ENCODE assay signal across 16 cellular contexts in the genomic region with DNA sequence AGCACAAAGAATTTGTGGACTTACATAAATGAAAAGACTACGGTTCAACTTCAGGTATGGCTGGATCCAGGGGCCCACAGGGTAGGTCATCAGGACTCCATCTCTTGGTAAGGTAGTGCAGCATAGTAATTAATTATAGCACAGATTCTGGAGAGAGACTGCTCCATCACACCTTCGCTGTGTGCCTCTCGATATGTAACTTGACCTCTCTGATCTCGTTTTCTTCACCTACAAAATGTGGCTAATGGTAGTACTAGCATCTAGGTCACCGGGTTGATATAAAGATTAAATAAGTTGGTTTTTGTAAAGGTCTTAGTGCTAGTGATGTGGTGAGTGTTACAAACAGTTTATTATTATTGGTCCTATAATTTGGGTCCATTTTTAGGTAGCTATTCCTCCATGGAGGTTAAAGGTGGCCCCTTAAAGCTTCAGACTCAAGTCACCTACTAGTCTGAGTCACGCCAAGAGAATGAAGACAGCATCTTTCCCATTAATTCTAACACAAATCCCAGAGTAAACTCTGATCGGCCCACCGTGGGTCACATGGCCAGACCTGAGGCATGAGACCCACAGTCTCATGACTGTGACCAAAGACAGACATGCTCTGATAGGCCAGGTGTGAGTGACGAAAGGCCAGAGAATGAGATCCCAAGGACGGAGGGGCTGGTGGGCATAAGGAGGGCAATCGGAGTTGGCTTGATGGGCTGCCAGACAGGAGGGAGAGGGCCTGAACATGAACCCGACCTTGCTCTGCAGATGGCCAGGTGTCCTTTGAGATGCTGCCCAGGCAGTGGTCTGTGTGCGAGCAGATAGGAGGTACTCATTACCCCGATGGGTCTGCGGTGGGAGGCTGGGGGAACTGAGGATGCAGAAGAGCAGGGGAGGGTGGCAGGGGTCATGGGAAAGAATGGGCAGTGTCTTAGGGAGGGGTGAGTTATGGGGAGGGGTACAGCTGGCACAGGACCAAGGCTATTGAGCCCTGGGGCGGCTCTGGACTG. TPM values are rescaled to one million over a fixed set of nuclear protein-coding genes. Genes with fewer than 3 reads are reported as not detected.
"Had no signal": no experiment of that assay in that cellular context is flagged by ENCODE, and none has a peak within 500 bp of the region (broad histone marks: within the 10 kb centered on the region; RNA-seq: fewer than 3 reads in every experiment).

No MANE protein-coding gene starts in this region.

- DNase-seq: cerebellar nuclear complex; esophagus squamous epithelium; foreskin fibroblast; left colon; left ventricle myocardium superior; mesenchymal stem cell; midbrain; nephron progenitor cell; sigmoid colon; stimulated activated CD4-positive, alpha-beta T cell treated with anti-CD3 and anti-CD28 coated beads, Interleukin-12 subunit alpha, Interleukin-12 subunit beta, amount 100 ng/mL, for 4 hours; stimulated activated naive CD4-positive, alpha-beta T cell treated with Interleukin-2 at 50 U/mL for 16 hours had no signal

- H3K27ac Mint-ChIP-seq: dendritic cell treated with granulocyte-macrophage colony-stimulating factor and Interleukin-4, amounts not matched to agents 40 ng/mL and 50 ng/mL, for 4 days; nephron progenitor cell; type B pancreatic cell had no signal

- H3K9me3 Mint-ChIP-seq: dendritic cell treated with granulocyte-macrophage colony-stimulating factor and Interleukin-4, amounts not matched to agents 40 ng/mL and 50 ng/mL, for 4 days; type B pancreatic cell had no signal

- H3K36me3 Mint-ChIP-seq: type B pancreatic cell had no signal

- H3K27me3 ChIP-seq: right atrium auricular region had no signal

- H3K27ac ChIP-seq: esophagus squamous epithelium, gastroesophageal sphincter, right atrium auricular region, sigmoid colon, skin epidermis had no signal

- H3K9me3 ChIP-seq: esophagus squamous epithelium, gastroesophageal sphincter, right atrium auricular region, sigmoid colon had no signal

- H3K4me3 Mint-ChIP-seq: dendritic cell treated with granulocyte-macrophage colony-stimulating factor and Interleukin-4, amounts not matched to agents 40 ng/mL and 50 ng/mL, for 4 days; nephron progenitor cell; type B pancreatic cell had no signal

- ATAC-seq: gastroesophageal sphincter, left colon, left ventricle myocardium superior had no signal

RNA-seq across cellular contexts. Expression of gene GGN, which starts 31.8 kb away (rescaled TPM):
- total RNA-seq: sigmoid colon had no signal
